Comparison of ENCODE assay signal across 1 cellular context in the genomic region with DNA sequence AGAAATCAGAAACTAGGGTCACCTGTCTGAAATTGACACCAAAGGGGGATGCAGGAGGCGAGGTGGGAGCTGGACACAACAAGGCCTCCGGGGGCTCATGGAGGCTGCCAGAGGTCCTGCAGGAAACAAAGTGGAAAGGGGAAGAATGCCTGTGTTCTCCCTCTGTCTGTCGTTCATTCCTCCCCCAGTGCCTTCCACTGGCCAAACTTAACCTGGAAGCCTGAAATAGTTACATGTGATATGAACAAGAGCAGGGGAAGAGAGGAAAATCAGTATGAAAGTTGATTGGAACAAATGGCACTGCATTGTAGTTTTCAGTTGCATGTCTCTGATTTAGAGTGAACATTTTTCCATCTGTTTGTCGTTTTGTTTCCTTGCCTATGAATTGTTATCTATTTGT.
TF ChIP-seq lines count a peak whose summit lies in the region.

No MANE protein-coding gene starts in this region.

TF ChIP-seq in SK-N-SH, 30 proteins besides CTCF, POLR2A, EP300 and RAD21 (continued from another document):
- TF ChIP-seq, protein P1, sequence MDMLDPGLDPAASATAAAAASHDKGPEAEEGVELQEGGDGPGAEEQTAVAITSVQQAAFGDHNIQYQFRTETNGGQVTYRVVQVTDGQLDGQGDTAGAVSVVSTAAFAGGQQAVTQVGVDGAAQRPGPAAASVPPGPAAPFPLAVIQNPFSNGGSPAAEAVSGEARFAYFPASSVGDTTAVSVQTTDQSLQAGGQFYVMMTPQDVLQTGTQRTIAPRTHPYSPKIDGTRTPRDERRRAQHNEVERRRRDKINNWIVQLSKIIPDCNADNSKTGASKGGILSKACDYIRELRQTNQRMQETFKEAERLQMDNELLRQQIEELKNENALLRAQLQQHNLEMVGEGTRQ (IDR thresholded peaks at IDR 0.05; ENCODE audit: borderline replicate concordance, low read depth, low read length): no peak
- no peak for TF ChIP-seq FOXM1 (IDR thresholded peaks at IDR 0.05; ENCODE audit: low read depth)
- TF ChIP-seq NRF1 (IDR thresholded peaks at IDR 0.05; ENCODE audit: low read depth, low read length): no peak
- no peak for TF ChIP-seq SIN3A (IDR thresholded peaks at IDR 0.05; ENCODE audit: borderline replicate concordance, low read depth, low read length)
- TF ChIP-seq TAF1 (IDR thresholded peaks at IDR 0.05; ENCODE audit: borderline replicate concordance, low read depth, low read length): no peak
- no peak for TF ChIP-seq POLR2AphosphoS5 (IDR thresholded peaks at IDR 0.05; ENCODE audit: low read depth, low read length)
- TF ChIP-seq ELF1 (IDR thresholded peaks at IDR 0.05): no peak
- TF ChIP-seq, protein P2, sequence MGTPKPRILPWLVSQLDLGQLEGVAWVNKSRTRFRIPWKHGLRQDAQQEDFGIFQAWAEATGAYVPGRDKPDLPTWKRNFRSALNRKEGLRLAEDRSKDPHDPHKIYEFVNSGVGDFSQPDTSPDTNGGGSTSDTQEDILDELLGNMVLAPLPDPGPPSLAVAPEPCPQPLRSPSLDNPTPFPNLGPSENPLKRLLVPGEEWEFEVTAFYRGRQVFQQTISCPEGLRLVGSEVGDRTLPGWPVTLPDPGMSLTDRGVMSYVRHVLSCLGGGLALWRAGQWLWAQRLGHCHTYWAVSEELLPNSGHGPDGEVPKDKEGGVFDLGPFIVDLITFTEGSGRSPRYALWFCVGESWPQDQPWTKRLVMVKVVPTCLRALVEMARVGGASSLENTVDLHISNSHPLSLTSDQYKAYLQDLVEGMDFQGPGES (IDR thresholded peaks at IDR 0.05; ENCODE audit: low read depth, low read length): no peak
- no peak for TF ChIP-seq TCF12 (IDR thresholded peaks at IDR 0.05)
- TF ChIP-seq NFIC (IDR thresholded peaks at IDR 0.05; ENCODE audit: borderline replicate concordance): no peak
- no peak for TF ChIP-seq JUND (IDR thresholded peaks at IDR 0.05)
